In the genomic region with DNA sequence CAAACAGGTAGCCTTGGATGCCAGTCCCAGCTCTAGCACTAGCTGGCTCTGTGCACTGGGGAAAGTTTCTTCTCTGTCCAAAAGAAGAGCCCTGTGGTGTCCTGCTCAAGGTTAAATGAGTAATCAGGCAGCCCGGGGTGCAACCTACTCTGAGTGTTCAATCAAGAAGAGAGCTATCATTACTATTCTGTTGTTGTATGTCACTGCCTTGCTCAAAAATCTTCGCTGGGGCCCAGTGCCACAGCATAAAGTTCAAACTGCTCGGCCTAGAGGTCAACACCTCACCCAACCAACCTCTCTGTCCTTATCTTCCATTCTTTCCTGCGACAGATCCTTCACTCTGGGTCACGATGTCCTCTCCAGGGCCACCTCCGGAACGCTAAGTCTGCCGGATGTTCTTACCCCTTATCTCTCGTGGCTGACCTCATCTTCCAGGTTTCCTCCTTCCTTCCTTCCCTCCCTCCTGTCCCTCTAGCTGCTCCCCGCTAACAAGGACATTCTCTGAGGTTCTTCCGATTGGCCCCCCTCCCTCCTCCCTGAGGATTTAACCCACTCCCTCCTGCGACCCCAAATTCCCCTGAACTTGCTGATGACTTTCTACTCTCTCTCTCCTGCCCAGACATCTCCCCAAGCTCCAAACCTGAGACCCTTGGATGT, we compare ENCODE assay signal across 19 cellular contexts. TPM values are rescaled to one million over a fixed set of nuclear protein-coding genes. Genes with fewer than 3 reads are reported as not detected.
DNase-seq lines count a peak whose midpoint lies in the region; ATAC-seq, FAIRE-seq and TF ChIP-seq lines count a peak whose summit lies in the region.
"Had no signal": no experiment of that assay in that cellular context is flagged by ENCODE, and none has a peak within 500 bp of the region (broad histone marks: within the 10 kb centered on the region; RNA-seq: fewer than 3 reads in every experiment).

No MANE protein-coding gene starts in this region.

- no peaks in the 10 kb centered on the region for H3K9me3 Mint-ChIP-seq in chondrocyte (ENCODE audit: low read depth)

- intact Hi-C loops in HepG2 (cut with micrococcal nuclease; ENCODE audit: unreplicated experiment): loop anchor here (10.0 kb wide), 1 partner anchor 214 kb away; no protein-coding TSS in a partner anchor

- H3K27me3 Mint-ChIP-seq in chondrocyte (ENCODE audit: low read depth): no peaks in the 10 kb centered on the region

- no peak for TF ChIP-seq RAD21 in HepG2 (CRISPR knock-in tag; IDR thresholded peaks at IDR 0.05)

- no peak for TF ChIP-seq POLR2A in HepG2 (IDR thresholded peaks at IDR 0.05; ENCODE audit: insufficient read depth in 1 of 2, low read depth in 2 of 2, low read length in 2 of 2)

- H3K4me1 Mint-ChIP-seq in chondrocyte (ENCODE audit: low read depth): peaks cover 19% of the 10 kb centered on the region

- no peak overlapping the region for H2AFZ ChIP-seq in HepG2 (ENCODE audit: low read length)
- H2AFZ ChIP-seq: GM23248 had no signal

- POLR2A ChIA-PET in HepG2 (lab: Yijun Ruan, JAX): interaction anchor here (1.1 kb wide), 1 partner anchor 132 kb away, joined by 4 read pairs; the partner anchor contains the start of gene RAB37

- in situ Hi-C loops in HepG2 (cut with HindIII; ENCODE audit: extremely low pct_ligation_motif_present, low pct_unique_long_range_greater_than_20kb): no loop called here

- BruUV-seq in HepG2 (replicated peaks; lab: Mats Ljungman, UMichigan): no TSS peak

- no peak overlapping the region for H3K4me2 ChIP-seq in HepG2 (ENCODE audit: low read depth, low read length)

- H3K4me3 Mint-ChIP-seq in chondrocyte (ENCODE audit: unreplicated experiment): no peak overlapping the region

- H3K27ac ChIP-seq in HepG2 (ENCODE audit: extremely low read length, insufficient read depth, low read length): no peak overlapping the region
- H3K27ac ChIP-seq: GM23248 had no signal

- no peaks in the 10 kb centered on the region for H4K20me1 ChIP-seq in HepG2 (ENCODE audit: insufficient read depth, low read length)

- CTCF ChIA-PET in HepG2 (lab: Yijun Ruan, JAX; ENCODE audit: low intra/inter-chr PET ratio, low total read pairs): no interaction called here

- no peak overlapping the region for H3K9ac ChIP-seq in HepG2 (ENCODE audit: insufficient read depth, low read depth, low read length)
- H3K9ac ChIP-seq: GM23248 had no signal

- H3K27me3 ChIP-seq in HepG2 (ENCODE audit: control insufficient read depth in 1 of 2, insufficient read depth in 2 of 2, low read length in 2 of 2): no peaks in the 10 kb centered on the region; a peak in 1 of 5 replicates

- peaks cover 4% of the 10 kb centered on the region in 2 experiments; a peak in 3 of 5 replicates for H3K36me3 ChIP-seq in HepG2 (replicated peaks in 1 of 2; ENCODE audit: control insufficient read depth in 1 of 2, insufficient read depth in 2 of 2, low read length in 2 of 2)

- H3K9me3 ChIP-seq in HepG2 (ENCODE audit: low read length): no peaks in the 10 kb centered on the region

- TF ChIP-seq EP300 in HepG2 (IDR thresholded peaks at IDR 0.05; ENCODE audit: low read depth in 2 of 2, low read length in 2 of 2) (no peak), HepG2 (CRISPR knock-in tag; IDR thresholded peaks at IDR 0.05; ENCODE audit: borderline replicate concordance) (no peak)

- ATAC-seq in HepG2: no peak
- ATAC-seq: HCT116 had no signal

- no peak overlapping the region for H3K4me3 ChIP-seq in HepG2 (replicated peaks in 1 of 3; ENCODE audit: insufficient read depth in 1 of 3, low read depth in 2 of 3, low read length in 3 of 3)
- H3K4me3 ChIP-seq: GM23248 had no signal

- WGBS in HepG2 (ENCODE audit: low lambda C conversion rate): 83% methylated on average over 12 of the region's 12 CpGs

- no peak for TF ChIP-seq CTCF in HepG2 (CRISPR knock-in tag; IDR thresholded peaks at IDR 0.05)
- TF ChIP-seq CTCF in chondrocyte (IDR thresholded peaks at IDR 0.05): no peak

- peaks cover 3% of the 10 kb centered on the region for H3K36me3 Mint-ChIP-seq in chondrocyte (ENCODE audit: low read depth)

- no peak for FAIRE-seq in HepG2 (lab: Jason Lieb, UNC)
- no peak for FAIRE-seq in urothelium cell line (lab: Jason Lieb, UNC)
- FAIRE-seq: RCC 7860 had no signal

- H3K79me2 ChIP-seq in HepG2 (ENCODE audit: insufficient read depth, low read length): peaks cover 11% of the 10 kb centered on the region

- no peak overlapping the region for H3K27ac Mint-ChIP-seq in chondrocyte (ENCODE audit: unreplicated experiment)

- DNase-seq in OCI-M1 (lab: John Stamatoyannopoulos, UW): peak; percentile 45
- DNase-seq in amniotic epithelial cell (ENCODE audit: low read depth): peak; percentile 46
- DNase-seq in HepG2 (ENCODE audit: low spot score): no peak
- no peak for DNase-seq in urothelium cell line (ENCODE audit: low spot score)
- no peak for DNase-seq in NK-92 treated with Interleukin-12 subunit alpha and Interleukin-12 subunit beta, amount 100 ng/mL, for 24 hours (lab: John Stamatoyannopoulos, UW)
- DNase-seq in chondrocyte (ENCODE audit: low spot score): no peak
- DNase-seq: AML-193, Calu3, DMS79, GM23248, NCI-H1436, NCI-H2029 treated with DMSO at 0.1 percent for 48 hours, NCI-H510A, NCI-H82, SHP77 treated with DMSO at 0.1 percent for 48 hours had no signal

- peaks cover 52% of the 10 kb centered on the region for H3K4me1 ChIP-seq in HepG2 (ENCODE audit: insufficient read depth, low read length)

RNA-seq across cellular contexts. Expression of gene FDXR, which starts 4.4 kb away (rescaled TPM):
- total RNA-seq in HepG2 (2016; rRNA removed; fragmentation: Illumina TruSeq; extraction: Trizol): 99.0 and 116 TPM in 2 replicates
- total RNA-seq in HepG2 (2016; cell fraction: cytosol; rRNA removed; fragmentation: Illumina TruSeq; extraction: Trizol; ENCODE audit: low read depth): 17.2 and 18.6 TPM in 2 replicates
- 96.0 and 122 TPM in 2 replicates for total RNA-seq in HepG2 (2016; cell fraction: insoluble cytoplasmic fraction; rRNA removed; fragmentation: Illumina TruSeq; extraction: Trizol)
- total RNA-seq in HepG2 (2016; cell fraction: membrane; rRNA removed; fragmentation: Illumina TruSeq; extraction: Trizol): 33.1 and 34.8 TPM in 2 replicates
- total RNA-seq in HepG2 (2016; cell fraction: nucleus; rRNA removed; fragmentation: Illumina TruSeq; extraction: Trizol): 59.6 and 66.9 TPM in 2 replicates
- polyA plus RNA-seq in HepG2 (2011; rRNA removed): 23.4 and 27.7 TPM in 2 replicates
- polyA plus RNA-seq in HepG2 (2011; cell fraction: cytosol; rRNA removed): 25.9 and 36.5 TPM in 2 replicates
- 50.2 and 50.3 TPM in 2 replicates for polyA plus RNA-seq in HepG2 (2011; cell fraction: nucleus; rRNA removed)
- polyA plus RNA-seq in HepG2 (2012): 12.3 and 15.3 TPM in 2 replicates
- polyA plus RNA-seq in HepG2 (2016; cell fraction: cytosol; fragmentation: Illumina TruSeq; extraction: Trizol; ENCODE audit: low read depth): 13.6 and 16.1 TPM in 2 replicates
- 83.4 and 93.7 TPM in 2 replicates for polyA plus RNA-seq in HepG2 (2016; cell fraction: insoluble cytoplasmic fraction; fragmentation: Illumina TruSeq; extraction: Trizol; ENCODE audit: low read depth)
- 21.8 and 25.0 TPM in 2 replicates for polyA plus RNA-seq in HepG2 (2016; cell fraction: membrane; fragmentation: Illumina TruSeq; extraction: Trizol; ENCODE audit: low read depth)
- 111 and 113 TPM in 2 replicates for polyA plus RNA-seq in HepG2 (2016; cell fraction: nucleus; fragmentation: Illumina TruSeq; extraction: Trizol; ENCODE audit: insufficient read depth, low read depth)
- polyA minus RNA-seq in HepG2 (2011; rRNA and poly(A)+ RNA removed; ENCODE audit: low replicate concordance): 11.0 and 40.8 TPM in 2 replicates
- 14.0 and 15.4 TPM in 2 replicates for polyA minus RNA-seq in HepG2 (2011; cell fraction: cytosol; rRNA and poly(A)+ RNA removed)
- polyA minus RNA-seq in HepG2 (2011; cell fraction: nucleus; rRNA and poly(A)+ RNA removed): 10.0 and 10.6 TPM in 2 replicates
- total RNA-seq in chondrocyte: 7.2 to 11.6 TPM (median 9.0 TPM) in 3 replicates

RNA-seq across cellular contexts. Expression of gene GRIN2C, which starts 8.7 kb away (rescaled TPM):
- 0.11 TPM in 1 of 2 replicates, not detected in the other for total RNA-seq in HepG2 (2016; rRNA removed; fragmentation: Illumina TruSeq; extraction: Trizol)
- total RNA-seq in HepG2 (2016; cell fraction: cytosol; rRNA removed; fragmentation: Illumina TruSeq; extraction: Trizol; ENCODE audit: low read depth): not detected in 2 replicates
- total RNA-seq in HepG2 (2016; cell fraction: insoluble cytoplasmic fraction; rRNA removed; fragmentation: Illumina TruSeq; extraction: Trizol): 0.15 TPM in 1 of 2 replicates, not detected in the other
- not detected in 2 replicates for total RNA-seq in HepG2 (2016; cell fraction: membrane; rRNA removed; fragmentation: Illumina TruSeq; extraction: Trizol)
- total RNA-seq in HepG2 (2016; cell fraction: nucleus; rRNA removed; fragmentation: Illumina TruSeq; extraction: Trizol): 0.28 and 0.44 TPM in 2 replicates
- polyA plus RNA-seq in HepG2 (2011; rRNA removed): 0.03 and 0.07 TPM in 2 replicates
- polyA plus RNA-seq in HepG2 (2011; cell fraction: cytosol; rRNA removed): 0.01 TPM in 2 replicates
- polyA plus RNA-seq in HepG2 (2011; cell fraction: nucleus; rRNA removed): 0.17 and 0.29 TPM in 2 replicates
- polyA plus RNA-seq in HepG2 (2012): 0.03 and 0.08 TPM in 2 replicates
- not detected in 2 replicates for polyA plus RNA-seq in HepG2 (2016; cell fraction: cytosol; fragmentation: Illumina TruSeq; extraction: Trizol; ENCODE audit: low read depth)
- polyA plus RNA-seq in HepG2 (2016; cell fraction: insoluble cytoplasmic fraction; fragmentation: Illumina TruSeq; extraction: Trizol; ENCODE audit: low read depth): not detected in 2 replicates
- polyA plus RNA-seq in HepG2 (2016; cell fraction: membrane; fragmentation: Illumina TruSeq; extraction: Trizol; ENCODE audit: low read depth): not detected in 2 replicates
- 0.15 and 0.44 TPM in 2 replicates for polyA plus RNA-seq in HepG2 (2016; cell fraction: nucleus; fragmentation: Illumina TruSeq; extraction: Trizol; ENCODE audit: insufficient read depth, low read depth)
- 0.14 TPM in 1 of 2 replicates, not detected in the other for polyA minus RNA-seq in HepG2 (2011; rRNA and poly(A)+ RNA removed; ENCODE audit: low replicate concordance)
- not detected in 2 replicates for polyA minus RNA-seq in HepG2 (2011; cell fraction: cytosol; rRNA and poly(A)+ RNA removed)
- polyA minus RNA-seq in HepG2 (2011; cell fraction: nucleus; rRNA and poly(A)+ RNA removed): 0.52 TPM in 1 of 2 replicates, not detected in the other
- 0.07 to 0.28 TPM in 2 of 3 replicates, not detected in the other for total RNA-seq in chondrocyte
- total RNA-seq: Calu3, GM23248 had no signal
- polyA plus RNA-seq: GM23248 had no signal

RNA-seq across cellular contexts. Expression of gene FADS6, which starts 25.1 kb away (rescaled TPM):
- 0.11 TPM in 1 of 2 replicates, not detected in the other for total RNA-seq in HepG2 (2016; rRNA removed; fragmentation: Illumina TruSeq; extraction: Trizol)
- 0.09 TPM in 1 of 2 replicates, not detected in the other for total RNA-seq in HepG2 (2016; cell fraction: cytosol; rRNA removed; fragmentation: Illumina TruSeq; extraction: Trizol; ENCODE audit: low read depth)
- total RNA-seq in HepG2 (2016; cell fraction: insoluble cytoplasmic fraction; rRNA removed; fragmentation: Illumina TruSeq; extraction: Trizol): 0.11 TPM in 1 of 2 replicates, not detected in the other
- total RNA-seq in HepG2 (2016; cell fraction: membrane; rRNA removed; fragmentation: Illumina TruSeq; extraction: Trizol): not detected in 2 replicates
- total RNA-seq in HepG2 (2016; cell fraction: nucleus; rRNA removed; fragmentation: Illumina TruSeq; extraction: Trizol): 0.28 TPM in 1 of 2 replicates, not detected in the other
- polyA plus RNA-seq in HepG2 (2011; rRNA removed): 0.11 and 0.20 TPM in 2 replicates
- polyA plus RNA-seq in HepG2 (2011; cell fraction: cytosol; rRNA removed): 0.14 and 0.15 TPM in 2 replicates
- polyA plus RNA-seq in HepG2 (2011; cell fraction: nucleus; rRNA removed): 0.47 and 1.1 TPM in 2 replicates
- not detected in 2 replicates for polyA plus RNA-seq in HepG2 (2012)
- polyA plus RNA-seq in HepG2 (2016; cell fraction: cytosol; fragmentation: Illumina TruSeq; extraction: Trizol; ENCODE audit: low read depth): 0.18 TPM in 1 of 2 replicates, not detected in the other
- 0.10 TPM in 1 of 2 replicates, not detected in the other for polyA plus RNA-seq in HepG2 (2016; cell fraction: insoluble cytoplasmic fraction; fragmentation: Illumina TruSeq; extraction: Trizol; ENCODE audit: low read depth)
- polyA plus RNA-seq in HepG2 (2016; cell fraction: membrane; fragmentation: Illumina TruSeq; extraction: Trizol; ENCODE audit: low read depth): not detected in 2 replicates
- not detected in 2 replicates for polyA plus RNA-seq in HepG2 (2016; cell fraction: nucleus; fragmentation: Illumina TruSeq; extraction: Trizol; ENCODE audit: insufficient read depth, low read depth)
- polyA minus RNA-seq in HepG2 (2011; rRNA and poly(A)+ RNA removed; ENCODE audit: low replicate concordance): 0.32 TPM in 1 of 2 replicates, not detected in the other
- not detected in 2 replicates for polyA minus RNA-seq in HepG2 (2011; cell fraction: cytosol; rRNA and poly(A)+ RNA removed)
- not detected in 2 replicates for polyA minus RNA-seq in HepG2 (2011; cell fraction: nucleus; rRNA and poly(A)+ RNA removed)
- not detected in 3 replicates for total RNA-seq in chondrocyte
- total RNA-seq: Calu3, G401, GM23248, HT1080 had no signal
- polyA plus RNA-seq: GM23248 had no signal

RNA-seq across cellular contexts. Expression of gene USH1G, which starts 54.7 kb away (rescaled TPM):
- total RNA-seq in HepG2 (2016; rRNA removed; fragmentation: Illumina TruSeq; extraction: Trizol) (0.04 TPM in 1 of 2 replicates, not detected in the other), chondrocyte (not detected in 3 replicates)
- not detected in 2 replicates for total RNA-seq in HepG2 (2016; cell fraction: cytosol; rRNA removed; fragmentation: Illumina TruSeq; extraction: Trizol; ENCODE audit: low read depth)
- not detected in 2 replicates for total RNA-seq in HepG2 (2016; cell fraction: insoluble cytoplasmic fraction; rRNA removed; fragmentation: Illumina TruSeq; extraction: Trizol)
- not detected in 2 replicates for total RNA-seq in HepG2 (2016; cell fraction: membrane; rRNA removed; fragmentation: Illumina TruSeq; extraction: Trizol)
- total RNA-seq in HepG2 (2016; cell fraction: nucleus; rRNA removed; fragmentation: Illumina TruSeq; extraction: Trizol): not detected in 2 replicates
- polyA plus RNA-seq in HepG2 (2011; rRNA removed): not detected in 2 replicates
- 0.01 TPM in 1 of 2 replicates, not detected in the other for polyA plus RNA-seq in HepG2 (2011; cell fraction: cytosol; rRNA removed)
- 0.03 and 0.08 TPM in 2 replicates for polyA plus RNA-seq in HepG2 (2011; cell fraction: nucleus; rRNA removed)
- polyA plus RNA-seq in HepG2 (2012): not detected in 2 replicates
- polyA plus RNA-seq in HepG2 (2016; cell fraction: cytosol; fragmentation: Illumina TruSeq; extraction: Trizol; ENCODE audit: low read depth): not detected in 2 replicates
- polyA plus RNA-seq in HepG2 (2016; cell fraction: insoluble cytoplasmic fraction; fragmentation: Illumina TruSeq; extraction: Trizol; ENCODE audit: low read depth): not detected in 2 replicates
- not detected in 2 replicates for polyA plus RNA-seq in HepG2 (2016; cell fraction: membrane; fragmentation: Illumina TruSeq; extraction: Trizol; ENCODE audit: low read depth)
- polyA plus RNA-seq in HepG2 (2016; cell fraction: nucleus; fragmentation: Illumina TruSeq; extraction: Trizol; ENCODE audit: insufficient read depth, low read depth): not detected in 2 replicates
- polyA minus RNA-seq in HepG2 (2011; rRNA and poly(A)+ RNA removed; ENCODE audit: low replicate concordance): 0.05 TPM in 1 of 2 replicates, not detected in the other
- polyA minus RNA-seq in HepG2 (2011; cell fraction: cytosol; rRNA and poly(A)+ RNA removed): not detected in 2 replicates
- 0.12 and 0.13 TPM in 2 replicates for polyA minus RNA-seq in HepG2 (2011; cell fraction: nucleus; rRNA and poly(A)+ RNA removed)
- total RNA-seq: Calu3, GM23248, HT1080 had no signal
- polyA plus RNA-seq: GM23248 had no signal

RNA-seq across cellular contexts. Expression of gene OTOP2, which starts 55.7 kb away (rescaled TPM):
- not detected in 2 replicates for total RNA-seq in HepG2 (2016; rRNA removed; fragmentation: Illumina TruSeq; extraction: Trizol)
- not detected in 2 replicates for total RNA-seq in HepG2 (2016; cell fraction: cytosol; rRNA removed; fragmentation: Illumina TruSeq; extraction: Trizol; ENCODE audit: low read depth)
- total RNA-seq in HepG2 (2016; cell fraction: insoluble cytoplasmic fraction; rRNA removed; fragmentation: Illumina TruSeq; extraction: Trizol): not detected in 2 replicates
- not detected in 2 replicates for total RNA-seq in HepG2 (2016; cell fraction: membrane; rRNA removed; fragmentation: Illumina TruSeq; extraction: Trizol)
- total RNA-seq in HepG2 (2016; cell fraction: nucleus; rRNA removed; fragmentation: Illumina TruSeq; extraction: Trizol): not detected in 2 replicates
- polyA plus RNA-seq in HepG2 (2011; rRNA removed): not detected in 2 replicates
- not detected in 2 replicates for polyA plus RNA-seq in HepG2 (2011; cell fraction: cytosol; rRNA removed)
- 0.06 TPM in 1 of 2 replicates, not detected in the other for polyA plus RNA-seq in HepG2 (2011; cell fraction: nucleus; rRNA removed)
- polyA plus RNA-seq in HepG2 (2012): not detected in 2 replicates
- not detected in 2 replicates for polyA plus RNA-seq in HepG2 (2016; cell fraction: cytosol; fragmentation: Illumina TruSeq; extraction: Trizol; ENCODE audit: low read depth)
- polyA plus RNA-seq in HepG2 (2016; cell fraction: insoluble cytoplasmic fraction; fragmentation: Illumina TruSeq; extraction: Trizol; ENCODE audit: low read depth): not detected in 2 replicates
- not detected in 2 replicates for polyA plus RNA-seq in HepG2 (2016; cell fraction: membrane; fragmentation: Illumina TruSeq; extraction: Trizol; ENCODE audit: low read depth)
- polyA plus RNA-seq in HepG2 (2016; cell fraction: nucleus; fragmentation: Illumina TruSeq; extraction: Trizol; ENCODE audit: insufficient read depth, low read depth): not detected in 2 replicates
- polyA minus RNA-seq in HepG2 (2011; rRNA and poly(A)+ RNA removed; ENCODE audit: low replicate concordance): not detected in 2 replicates
- not detected in 2 replicates for polyA minus RNA-seq in HepG2 (2011; cell fraction: cytosol; rRNA and poly(A)+ RNA removed)
- polyA minus RNA-seq in HepG2 (2011; cell fraction: nucleus; rRNA and poly(A)+ RNA removed): not detected in 2 replicates
- not detected in 3 replicates for total RNA-seq in chondrocyte
- total RNA-seq: Calu3, G401, GM23248, HT1080 had no signal
- polyA plus RNA-seq: GM23248 had no signal

Comparison
In these comparisons a context has a peak if more than half of its experiments do, and no peak if none do; other contexts are left out.
1. DNase-seq: peak in OCI-M1 (single experiment) and amniotic epithelial cell (single experiment); none in HepG2 (single experiment), urothelium cell line (single experiment), NK-92 treated with Interleukin-12 subunit alpha and Interleukin-12 subunit beta, amount 100 ng/mL, for 24 hours (single experiment) and chondrocyte (single experiment).